In the genomic region with DNA sequence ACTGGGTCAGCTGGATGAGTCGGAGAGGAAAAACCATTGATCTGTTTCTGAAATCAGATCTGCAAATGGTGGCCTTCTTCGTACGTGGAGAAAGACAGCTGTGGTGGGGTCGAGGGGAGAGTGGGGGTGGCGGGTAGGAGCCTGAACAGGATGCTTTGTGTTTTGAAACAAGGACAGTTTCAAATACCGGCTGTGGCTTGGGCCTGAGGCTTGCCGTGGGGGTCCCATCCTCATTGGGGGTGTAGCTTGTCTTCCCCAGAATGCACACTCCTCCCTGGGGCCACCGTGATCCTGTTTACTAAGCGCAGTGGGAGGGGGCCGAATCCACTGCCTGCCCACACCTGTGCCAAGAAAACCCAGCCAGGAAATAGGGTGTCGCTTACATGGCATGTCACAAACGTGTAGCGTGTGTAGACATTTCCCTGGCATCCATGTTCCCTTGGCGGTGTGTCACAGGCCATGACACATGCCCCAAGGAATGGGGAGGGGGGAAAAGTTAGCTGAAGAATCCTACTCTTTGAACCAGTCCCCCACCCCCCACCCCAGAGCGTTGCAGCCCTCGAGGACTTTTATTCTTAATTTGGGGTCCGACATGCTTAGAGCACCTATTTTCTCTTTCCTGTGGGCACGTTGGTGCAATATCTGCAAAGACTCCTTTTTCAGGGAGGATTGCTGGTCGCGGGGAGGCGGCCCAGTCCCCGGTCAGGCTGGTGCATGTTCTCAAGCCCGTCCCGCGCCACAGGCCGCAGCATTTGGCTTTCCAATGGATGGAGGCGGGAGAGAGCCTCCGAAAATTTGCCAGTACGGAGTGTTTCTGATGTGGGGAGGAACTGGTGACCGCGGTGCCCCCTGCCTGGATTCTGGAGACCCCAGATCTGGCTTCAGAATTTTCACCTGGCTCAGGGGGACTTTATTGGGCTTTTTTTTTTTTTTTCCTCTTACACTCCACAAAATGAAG, we compare ENCODE assay signal across 8 cellular contexts. TPM values are rescaled to one million over a fixed set of nuclear protein-coding genes. Genes with fewer than 3 reads are reported as not detected.
DNase-seq lines count a peak whose midpoint lies in the region; ATAC-seq and TF ChIP-seq lines count a peak whose summit lies in the region.

No MANE protein-coding gene starts in this region.

- POLR2A ChIA-PET in HEK293T (lab: Yijun Ruan, JAX): no interaction called here

- TF ChIP-seq CTCF in right atrium auricular region (IDR thresholded peaks at IDR 0.05): no peak

- H3K4me3 ChIP-seq in CD4-positive, CD25-positive, alpha-beta regulatory T cell (ENCODE audit: low read depth, low read length): peak overlapping the region; percentile 87
- H3K4me3 ChIP-seq in right atrium auricular region (peak overlapping the region; percentile 68 to 84), skeletal muscle cell (ENCODE audit: low read depth, low read length) (peak overlapping the region; percentile 78)

- peak overlapping the region; percentile 95 to 97 (median 97) for H3K27ac Mint-ChIP-seq in CD4-positive, CD25-positive, alpha-beta regulatory T cell
- H3K27ac Mint-ChIP-seq in activated T-helper 1 cell treated with anti-CD3 and anti-CD28 coated beads, Interleukin-12 subunit alpha, Interleukin-12 subunit beta, Interleukin-2, Interleukin-4 antibody, amounts not matched to agents 30 ng/mL and 10 ng/mL and 1 ng/mL, durations not matched to agents 14 hours and 24 hours and 36 hours: peak overlapping the region; percentile 25

- peaks cover 0 to 6% (median 0%) of the 10 kb centered on the region in 7 donors for H3K9me3 Mint-ChIP-seq in CD4-positive, CD25-positive, alpha-beta regulatory T cell
- peaks cover 9% of the 10 kb centered on the region for H3K9me3 Mint-ChIP-seq in activated T-helper 1 cell treated with anti-CD3 and anti-CD28 coated beads, Interleukin-12 subunit alpha, Interleukin-12 subunit beta, Interleukin-2, Interleukin-4 antibody, amounts not matched to agents 30 ng/mL and 10 ng/mL and 1 ng/mL, durations not matched to agents 14 hours and 24 hours and 36 hours

- no peaks in the 10 kb centered on the region for H3K9me3 ChIP-seq in CD4-positive, CD25-positive, alpha-beta regulatory T cell (ENCODE audit: control insufficient read depth in 2 of 2, low read length in 2 of 2)
- no peaks in the 10 kb centered on the region for H3K9me3 ChIP-seq in right atrium auricular region

- H3K36me3 Mint-ChIP-seq in CD4-positive, CD25-positive, alpha-beta regulatory T cell: peaks cover 4% of the 10 kb centered on the region
- peaks cover 17% of the 10 kb centered on the region for H3K36me3 Mint-ChIP-seq in activated T-helper 1 cell treated with anti-CD3 and anti-CD28 coated beads, Interleukin-12 subunit alpha, Interleukin-12 subunit beta, Interleukin-2, Interleukin-4 antibody, amounts not matched to agents 30 ng/mL and 10 ng/mL and 1 ng/mL, durations not matched to agents 14 hours and 24 hours and 36 hours (ENCODE audit: low read depth)

- no peaks in the 10 kb centered on the region for H3K36me3 ChIP-seq in CD4-positive, CD25-positive, alpha-beta regulatory T cell (ENCODE audit: control insufficient read depth, insufficient read depth, low read length)
- no peaks in the 10 kb centered on the region for H3K36me3 ChIP-seq in right atrium auricular region

- intact Hi-C loops in activated T-helper 1 cell treated with anti-CD3 and anti-CD28 coated beads, Interleukin-12 subunit alpha, Interleukin-12 subunit beta, Interleukin-2, Interleukin-4 antibody, amounts not matched to agents 30 ng/mL and 10 ng/mL and 1 ng/mL, durations not matched to agents 14 hours and 24 hours and 36 hours (cut with micrococcal nuclease): loop anchor here (1.0 to 5.0 kb wide), 2 partner anchors 23 to 76 kb away; no protein-coding TSS in a partner anchor

- peak in 2 of 3 donors; percentile 36 to 59 for DNase-seq in CD4-positive, CD25-positive, alpha-beta regulatory T cell
- DNase-seq in HEK293T (ENCODE audit: extremely low spot score) (no peak), right atrium auricular region (ENCODE audit: low spot score) (no peak), skeletal muscle cell (ENCODE audit: low read depth) (no peak), SHP77 (lab: John Stamatoyannopoulos, UW) (no peak), SK-N-DZ (ENCODE audit: low spot score) (no peak)
- no peak for DNase-seq in activated T-helper 1 cell treated with anti-CD3 and anti-CD28 coated beads, Interleukin-12 subunit alpha, Interleukin-12 subunit beta, Interleukin-2, Interleukin-4 antibody, amounts not matched to agents 30 ng/mL and 10 ng/mL and 1 ng/mL, durations not matched to agents 14 hours and 24 hours and 36 hours (ENCODE audit: low spot score)

- peak overlapping the region; percentile 66 for H3K27ac ChIP-seq in CD4-positive, CD25-positive, alpha-beta regulatory T cell (ENCODE audit: insufficient read depth, low read length, poor library complexity, severe bottlenecking)
- H3K27ac ChIP-seq in right atrium auricular region: peak overlapping the region; percentile 72 to 85

- no peaks in the 10 kb centered on the region for H3K27me3 Mint-ChIP-seq in CD4-positive, CD25-positive, alpha-beta regulatory T cell
- peaks cover 19% of the 10 kb centered on the region for H3K27me3 Mint-ChIP-seq in activated T-helper 1 cell treated with anti-CD3 and anti-CD28 coated beads, Interleukin-12 subunit alpha, Interleukin-12 subunit beta, Interleukin-2, Interleukin-4 antibody, amounts not matched to agents 30 ng/mL and 10 ng/mL and 1 ng/mL, durations not matched to agents 14 hours and 24 hours and 36 hours (ENCODE audit: insufficient read depth)

- CTCF ChIA-PET in HEK293T (lab: Yijun Ruan, JAX): interaction anchor here (1.2 kb wide), 1 partner anchor 43 kb away, joined by 3 read pairs; no protein-coding TSS in a partner anchor

- peaks cover 0 to 70% (median 52%) of the 10 kb centered on the region in 4 donors for H3K4me1 Mint-ChIP-seq in CD4-positive, CD25-positive, alpha-beta regulatory T cell
- peaks cover 63% of the 10 kb centered on the region for H3K4me1 Mint-ChIP-seq in activated T-helper 1 cell treated with anti-CD3 and anti-CD28 coated beads, Interleukin-12 subunit alpha, Interleukin-12 subunit beta, Interleukin-2, Interleukin-4 antibody, amounts not matched to agents 30 ng/mL and 10 ng/mL and 1 ng/mL, durations not matched to agents 14 hours and 24 hours and 36 hours (ENCODE audit: low read depth)

- no peak for ATAC-seq in CD4-positive, CD25-positive, alpha-beta regulatory T cell (ENCODE audit: low read depth in 2 of 2)
- no peak for ATAC-seq in HG02852 (IDR thresholded peaks at IDR 0.05; ENCODE audit: unreplicated experiment)

- peak overlapping the region; percentile 87 to 98 (median 94) for H3K4me3 Mint-ChIP-seq in CD4-positive, CD25-positive, alpha-beta regulatory T cell
- H3K4me3 Mint-ChIP-seq in activated T-helper 1 cell treated with anti-CD3 and anti-CD28 coated beads, Interleukin-12 subunit alpha, Interleukin-12 subunit beta, Interleukin-2, Interleukin-4 antibody, amounts not matched to agents 30 ng/mL and 10 ng/mL and 1 ng/mL, durations not matched to agents 14 hours and 24 hours and 36 hours: peak overlapping the region; percentile 87

- no peaks in the 10 kb centered on the region for H3K27me3 ChIP-seq in CD4-positive, CD25-positive, alpha-beta regulatory T cell (ENCODE audit: control insufficient read depth, insufficient read depth, low read length)
- no peaks in the 10 kb centered on the region for H3K27me3 ChIP-seq in right atrium auricular region

- H3K4me1 ChIP-seq in CD4-positive, CD25-positive, alpha-beta regulatory T cell (ENCODE audit: control insufficient read depth, insufficient read depth, low read length, poor library complexity, severe bottlenecking): peaks cover 52% of the 10 kb centered on the region
- H3K4me1 ChIP-seq in right atrium auricular region: peaks cover 0 to 49% of the 10 kb centered on the region in 2 donors

TF ChIP-seq in HEK293T, 16 proteins besides CTCF, POLR2A, EP300 and RAD21:
- TF ChIP-seq PKNOX1 (IDR thresholded peaks at IDR 0.05) (no peak), L3MBTL2 (conservative IDR thresholded peaks at IDR 0.05) (no peak), HDGF (IDR thresholded peaks at IDR 0.05; ENCODE audit: borderline replicate concordance) (peak; percentile 21; the same call in 1 of the 2 replicates)
TF ChIP-seq in HEK293T: peak in this region for 1.

RNA-seq across cellular contexts. Expression of gene CMIP, which starts 2.0 kb away (rescaled TPM):
- total RNA-seq in CD4-positive, CD25-positive, alpha-beta regulatory T cell: 49.7 TPM
- under 1 TPM; 0.21 to 0.96 (median 0.76) TPM for polyA plus RNA-seq in CD4-positive, CD25-positive, alpha-beta regulatory T cell
- total RNA-seq in activated T-helper 1 cell treated with anti-CD3 and anti-CD28 coated beads, Interleukin-12 subunit alpha, Interleukin-12 subunit beta, Interleukin-2, Interleukin-4 antibody, amounts not matched to agents 30 ng/mL and 10 ng/mL and 1 ng/mL, durations not matched to agents 14 hours and 24 hours and 36 hours: 45.4 and 45.8 TPM in 2 replicates
- 10 to 100 TPM in 1 of 2 donors, 1 to 10 TPM in 1; 7.7 to 19.2 TPM for total RNA-seq in right atrium auricular region
- 7.1 and 11.8 TPM in 2 replicates for polyA plus RNA-seq in SK-N-DZ (2014; cell fraction: cytosol; rRNA removed)
- polyA plus RNA-seq in SK-N-DZ (2014; cell fraction: nucleus; rRNA removed): 4.8 and 16.4 TPM in 2 replicates

Comparison
In these comparisons a context has a peak if more than half of its experiments do, and no peak if none do; other contexts are left out.
1. DNase-seq: peak in CD4-positive, CD25-positive, alpha-beta regulatory T cell (2 of 3); none in HEK293T (single experiment), activated T-helper 1 cell treated with anti-CD3 and anti-CD28 coated beads, Interleukin-12 subunit alpha, Interleukin-12 subunit beta, Interleukin-2, Interleukin-4 antibody, amounts not matched to agents 30 ng/mL and 10 ng/mL and 1 ng/mL, durations not matched to agents 14 hours and 24 hours and 36 hours (single experiment), right atrium auricular region (single experiment), skeletal muscle cell (single experiment), SHP77 (0 of 2) and SK-N-DZ (single experiment).
2. Peak in every context shown above with its lines, with median percentiles within 50 percentile points of each other: H3K4me3 ChIP-seq.